Comparison of ENCODE assay signal across 1 cellular context in genomic region chr6:41039060-41039998, GRCh38.
TF ChIP-seq lines count a peak whose summit lies in the region.

TSS of gene UNC5CL (minus strand) at chr6:41039221. CDS start at chr6:41035074, 4,147 bp downstream.

TF ChIP-seq in HepG2, 621 proteins besides CTCF, POLR2A, EP300 and RAD21 (continued from another document):
- TF ChIP-seq AKNA (CRISPR knock-in tag; IDR thresholded peaks at IDR 0.05; ENCODE audit: borderline replicate concordance): no peak
- no peak for TF ChIP-seq ZNF781 (CRISPR knock-in tag; IDR thresholded peaks at IDR 0.05; ENCODE audit: borderline replicate concordance, not compliant biosample characterization)
- TF ChIP-seq ZMYM4 (CRISPR knock-in tag; IDR thresholded peaks at IDR 0.05): 0 out of 2 replicates have a peak, but pooled peaks have one; percentile 28
- no peak for TF ChIP-seq DPF2 (CRISPR knock-in tag; IDR thresholded peaks at IDR 0.05; ENCODE audit: borderline replicate concordance, low read depth)
- 0 out of 2 replicates have a peak, but pooled peaks have one; percentile 50 for TF ChIP-seq ZNF691 (CRISPR knock-in tag; IDR thresholded peaks at IDR 0.05; ENCODE audit: borderline replicate concordance, low read depth)
- TF ChIP-seq ZNF607 (CRISPR knock-in tag; IDR thresholded peaks at IDR 0.05; ENCODE audit: borderline replicate concordance): no peak
- no peak for TF ChIP-seq TBX3 (IDR thresholded peaks at IDR 0.05; ENCODE audit: borderline replicate concordance)
- TF ChIP-seq HIVEP1 (CRISPR knock-in tag; IDR thresholded peaks at IDR 0.05): no peak
- no peak for TF ChIP-seq PHF5A (CRISPR knock-in tag; IDR thresholded peaks at IDR 0.05; ENCODE audit: low read depth, unreplicated experiment)
- TF ChIP-seq ESRRA (CRISPR knock-in tag; IDR thresholded peaks at IDR 0.05; ENCODE audit: low read depth): no peak
